Comparison of ENCODE assay signal across 10 cellular contexts in genomic region chr9:131591845-131592208, GRCh38. TPM values are rescaled to one million over a fixed set of nuclear protein-coding genes. Genes with fewer than 3 reads are reported as not detected.
A peak's percentile ranks its signal among the peaks of the same experiment; 100 is the strongest.
DNase-seq lines count a peak whose midpoint lies in the region; ATAC-seq lines count a peak whose summit lies in the region.
"Had no signal": no experiment of that assay in that cellular context is flagged by ENCODE, and none has a peak within 500 bp of the region (broad histone marks: within the 10 kb centered on the region; RNA-seq: fewer than 3 reads in every experiment).

No MANE protein-coding gene starts in this region.

- intact Hi-C loops in CD4-positive, alpha-beta memory T cell (cut with micrococcal nuclease): loop anchor here (1.0 to 5.0 kb wide), 4 partner anchors 43 to 155 kb away; partner anchors contain the start of gene RAPGEF1
- intact Hi-C loops in activated T-helper 1 cell treated with anti-CD3 and anti-CD28 coated beads, Interleukin-12 subunit alpha, Interleukin-12 subunit beta, Interleukin-2, Interleukin-4 antibody, amounts not matched to agents 30 ng/mL and 10 ng/mL and 1 ng/mL, durations not matched to agents 14 hours and 24 hours and 36 hours (cut with micrococcal nuclease): loop anchor here (1.0 to 5.0 kb wide), 6 partner anchors 37 to 155 kb away; no protein-coding TSS in a partner anchor

- H3K4me1 ChIP-seq in BLaER1: peaks cover 97% of the 10 kb centered on the region
- H3K4me1 ChIP-seq in CD4-positive, alpha-beta memory T cell (ENCODE audit: insufficient read depth, low read length): peaks cover 23% of the 10 kb centered on the region

- no peak overlapping the region for H3K4me3 ChIP-seq in BLaER1
- no peak overlapping the region for H3K4me3 ChIP-seq in CD4-positive, alpha-beta memory T cell (ENCODE audit: low read length in 2 of 2)

- no peak for DNase-seq in CD4-positive, alpha-beta memory T cell
- no peak for DNase-seq in activated T-helper 1 cell treated with anti-CD3 and anti-CD28 coated beads, Interleukin-12 subunit alpha, Interleukin-12 subunit beta, Interleukin-2, Interleukin-4 antibody, amounts not matched to agents 30 ng/mL and 10 ng/mL and 1 ng/mL, durations not matched to agents 14 hours and 24 hours and 36 hours (ENCODE audit: low spot score)
- peak in 1 of 10 donors; percentile 23 for DNase-seq in naive thymus-derived CD8-positive, alpha-beta T cell
- DNase-seq in HT-29 (ENCODE audit: low spot score) (no peak), AG08396 (ENCODE audit: low spot score) (no peak)
- DNase-seq in stimulated activated CD4-positive, alpha-beta T cell treated with anti-CD3 and anti-CD28 coated beads, Interleukin-4, amount 100 ng/mL, for 4 hours: no peak
- DNase-seq: T1000 had no signal

- peak overlapping the region; percentile 32; the same call in 1 of the 2 replicates for H3K9ac ChIP-seq in BLaER1

- no peaks in the 10 kb centered on the region for H3K9me3 ChIP-seq in BLaER1
- no peaks in the 10 kb centered on the region for H3K9me3 ChIP-seq in CD4-positive, alpha-beta memory T cell (ENCODE audit: control insufficient read depth in 1 of 2, low read length in 2 of 2)

- CTCF ChIA-PET in CD4-positive, alpha-beta memory T cell (lab: Charles Lee; ENCODE audit: partially characterized antibody): interaction anchor here (0.7 to 8.8 kb wide), 30 partner anchors 10 to 242 kb away, joined by 3 to 186 read pairs (median 4); partner anchors contain the start of gene RAPGEF1

- H3K27me3 Mint-ChIP-seq in CD4-positive, alpha-beta memory T cell: no peaks in the 10 kb centered on the region
- no peaks in the 10 kb centered on the region for H3K27me3 Mint-ChIP-seq in activated T-helper 1 cell treated with anti-CD3 and anti-CD28 coated beads, Interleukin-12 subunit alpha, Interleukin-12 subunit beta, Interleukin-2, Interleukin-4 antibody, amounts not matched to agents 30 ng/mL and 10 ng/mL and 1 ng/mL, durations not matched to agents 14 hours and 24 hours and 36 hours (ENCODE audit: insufficient read depth)
- no peaks in the 10 kb centered on the region for H3K27me3 Mint-ChIP-seq in naive thymus-derived CD8-positive, alpha-beta T cell

- ATAC-seq in naive thymus-derived CD8-positive, alpha-beta T cell: no peak

- H3K27ac ChIP-seq in BLaER1: peak overlapping the region; percentile 50; the same call in 1 of the 2 replicates
- H3K27ac ChIP-seq in CD4-positive, alpha-beta memory T cell (ENCODE audit: low read depth, low read length): no peak overlapping the region

- peaks cover 97% of the 10 kb centered on the region for H4K20me1 ChIP-seq in BLaER1

- H3K27ac Mint-ChIP-seq in CD4-positive, alpha-beta memory T cell: peak overlapping the region; percentile 74 to 89 (median 80)
- H3K27ac Mint-ChIP-seq in activated T-helper 1 cell treated with anti-CD3 and anti-CD28 coated beads, Interleukin-12 subunit alpha, Interleukin-12 subunit beta, Interleukin-2, Interleukin-4 antibody, amounts not matched to agents 30 ng/mL and 10 ng/mL and 1 ng/mL, durations not matched to agents 14 hours and 24 hours and 36 hours: peak overlapping the region; percentile 61
- peak overlapping the region in 6 of 10 donors; percentile 27 to 72 (median 62) for H3K27ac Mint-ChIP-seq in naive thymus-derived CD8-positive, alpha-beta T cell

- H3K4me3 Mint-ChIP-seq in CD4-positive, alpha-beta memory T cell: peak overlapping the region in 1 of 8 donors; percentile 7
- H3K4me3 Mint-ChIP-seq in activated T-helper 1 cell treated with anti-CD3 and anti-CD28 coated beads, Interleukin-12 subunit alpha, Interleukin-12 subunit beta, Interleukin-2, Interleukin-4 antibody, amounts not matched to agents 30 ng/mL and 10 ng/mL and 1 ng/mL, durations not matched to agents 14 hours and 24 hours and 36 hours: no peak overlapping the region
- H3K4me3 Mint-ChIP-seq in naive thymus-derived CD8-positive, alpha-beta T cell: no peak overlapping the region

- peaks cover 13 to 64% of the 10 kb centered on the region in 2 donors for H3K36me3 Mint-ChIP-seq in CD4-positive, alpha-beta memory T cell
- peaks cover 44% of the 10 kb centered on the region for H3K36me3 Mint-ChIP-seq in activated T-helper 1 cell treated with anti-CD3 and anti-CD28 coated beads, Interleukin-12 subunit alpha, Interleukin-12 subunit beta, Interleukin-2, Interleukin-4 antibody, amounts not matched to agents 30 ng/mL and 10 ng/mL and 1 ng/mL, durations not matched to agents 14 hours and 24 hours and 36 hours (ENCODE audit: low read depth)
- peaks cover 0 to 23% (median 3%) of the 10 kb centered on the region in 3 donors for H3K36me3 Mint-ChIP-seq in naive thymus-derived CD8-positive, alpha-beta T cell

- H3K4me1 Mint-ChIP-seq in CD4-positive, alpha-beta memory T cell: peaks cover 21 to 41% (median 31%) of the 10 kb centered on the region in 4 donors
- peaks cover 30% of the 10 kb centered on the region for H3K4me1 Mint-ChIP-seq in activated T-helper 1 cell treated with anti-CD3 and anti-CD28 coated beads, Interleukin-12 subunit alpha, Interleukin-12 subunit beta, Interleukin-2, Interleukin-4 antibody, amounts not matched to agents 30 ng/mL and 10 ng/mL and 1 ng/mL, durations not matched to agents 14 hours and 24 hours and 36 hours (ENCODE audit: low read depth)
- peaks cover 19 to 35% (median 25%) of the 10 kb centered on the region in 4 donors for H3K4me1 Mint-ChIP-seq in naive thymus-derived CD8-positive, alpha-beta T cell

- POLR2A ChIA-PET in CD4-positive, alpha-beta memory T cell (lab: Charles Lee; ENCODE audit: partially characterized antibody): interaction anchor here (0.8 to 5.6 kb wide), 10 partner anchors 11 to 152 kb away, joined by 3 to 26 read pairs (median 6); partner anchors contain the start of gene RAPGEF1
- POLR2A ChIA-PET in naive thymus-derived CD8-positive, alpha-beta T cell (lab: Charles Lee): interaction anchor here (0.5 to 3.8 kb wide), 5 partner anchors 36 to 155 kb away, joined by 3 to 21 read pairs (median 4); partner anchors contain the start of gene RAPGEF1

- H3K9me3 Mint-ChIP-seq in CD4-positive, alpha-beta memory T cell: peaks cover 0 to 5% (median 0%) of the 10 kb centered on the region in 8 donors
- H3K9me3 Mint-ChIP-seq in activated T-helper 1 cell treated with anti-CD3 and anti-CD28 coated beads, Interleukin-12 subunit alpha, Interleukin-12 subunit beta, Interleukin-2, Interleukin-4 antibody, amounts not matched to agents 30 ng/mL and 10 ng/mL and 1 ng/mL, durations not matched to agents 14 hours and 24 hours and 36 hours: no peaks in the 10 kb centered on the region
- H3K9me3 Mint-ChIP-seq in naive thymus-derived CD8-positive, alpha-beta T cell: no peaks in the 10 kb centered on the region

- peak overlapping the region; percentile 73 for H3K4me2 ChIP-seq in BLaER1

- H3K36me3 ChIP-seq in BLaER1: peaks cover 65% of the 10 kb centered on the region
- H3K36me3 ChIP-seq in CD4-positive, alpha-beta memory T cell (ENCODE audit: insufficient read depth, low read length): peaks cover 62% of the 10 kb centered on the region

- H3K27me3 ChIP-seq in BLaER1: no peaks in the 10 kb centered on the region
- H3K27me3 ChIP-seq in CD4-positive, alpha-beta memory T cell (ENCODE audit: insufficient read depth, low read length): no peaks in the 10 kb centered on the region

RNA-seq across cellular contexts. Expression of gene PRRT1B, which starts 46.5 kb away (rescaled TPM):
- total RNA-seq in CD4-positive, alpha-beta memory T cell: not detected
- polyA plus RNA-seq in CD4-positive, alpha-beta memory T cell: not detected
- total RNA-seq in activated T-helper 1 cell treated with anti-CD3 and anti-CD28 coated beads, Interleukin-12 subunit alpha, Interleukin-12 subunit beta, Interleukin-2, Interleukin-4 antibody, amounts not matched to agents 30 ng/mL and 10 ng/mL and 1 ng/mL, durations not matched to agents 14 hours and 24 hours and 36 hours: not detected in 2 replicates
- not detected for total RNA-seq in naive thymus-derived CD8-positive, alpha-beta T cell
- polyA plus RNA-seq in naive thymus-derived CD8-positive, alpha-beta T cell: not detected
- 0.10 and 0.23 TPM in 2 replicates for total RNA-seq in HT-29 (2014; rRNA removed; shearing (Covaris generic))
- total RNA-seq: left cardiac atrium had no signal
- polyA plus RNA-seq: BJ had no signal
